ENCODE assay signal across 1 cellular context in genomic region chr19:6996810-6997209, GRCh38.
TF ChIP-seq lines count a peak whose summit lies in the region.

No MANE protein-coding gene starts in this region.

TF ChIP-seq in GM12878, 131 proteins besides CTCF, POLR2A, EP300 and RAD21:
- TF ChIP-seq PRDM15 (CRISPR knock-in tag; IDR thresholded peaks at IDR 0.05) (0 out of 2 replicates have a peak, but pooled peaks have one; percentile 42), PAX8 (IDR thresholded peaks at IDR 0.05) (no peak), MEF2B (IDR thresholded peaks at IDR 0.05; ENCODE audit: partially characterized antibody, poor library complexity, severe bottlenecking) (peak; percentile 91), USF1 (IDR thresholded peaks at IDR 0.05; ENCODE audit: borderline replicate concordance, extremely low read length, insufficient read depth, low read depth, low read length) (no peak), SMC3 (IDR thresholded peaks at IDR 0.05; ENCODE audit: borderline replicate concordance, low read length) (no peak), SKIL (IDR thresholded peaks at IDR 0.05; ENCODE audit: low read depth, poor library complexity, severe bottlenecking) (peak; percentile 32)
